10 cellular contexts compared by ENCODE assay signal in the genomic region with DNA sequence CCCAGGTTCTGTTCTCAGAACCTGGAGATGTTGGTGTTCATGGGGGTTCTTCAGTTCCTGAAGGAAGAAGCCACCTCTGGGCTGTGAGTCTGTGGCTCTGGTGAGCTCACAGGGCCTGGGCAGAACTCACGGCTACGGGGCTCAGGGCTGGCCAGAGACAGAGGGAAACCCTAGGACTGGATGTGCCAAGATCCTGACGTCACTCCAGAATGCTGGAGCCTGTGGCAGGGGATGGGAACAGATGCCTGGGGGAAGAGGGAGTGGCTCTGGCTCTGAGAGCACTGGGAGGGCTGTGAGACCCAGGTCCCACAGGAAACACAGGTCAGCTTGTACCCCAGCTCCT. TPM values are rescaled to one million over a fixed set of nuclear protein-coding genes. Genes with fewer than 3 reads are reported as not detected.
DNase-seq lines count a peak whose midpoint lies in the region; ATAC-seq, FAIRE-seq and TF ChIP-seq lines count a peak whose summit lies in the region.
"Had no signal": no experiment of that assay in that cellular context is flagged by ENCODE, and none has a peak within 500 bp of the region (broad histone marks: within the 10 kb centered on the region; RNA-seq: fewer than 3 reads in every experiment).

Gene OTOF (minus strand): TSS at position 214 of the 343 bp plus-strand sequence.

- no peak for TF ChIP-seq POLR2A in K562 (conservative IDR thresholded peaks at IDR 0.05)
- no peak for TF ChIP-seq POLR2A in GM12892 (IDR thresholded peaks at IDR 0.05; ENCODE audit: low read depth, low read length)

- no peak for ATAC-seq in K562

- H3K36me3 ChIP-seq in K562 (ENCODE audit: control insufficient read depth, insufficient read depth, low read length) = no peaks in the 10 kb centered on the region

- peak; percentile 16 for DNase-seq in Ammon's horn (ENCODE audit: low spot score)
- peak; percentile 64 for DNase-seq in HFFc6
- DNase-seq in K562 (ENCODE audit: extremely low read depth in 1 of 4, low spot score in 3 of 4) = no peak
- DNase-seq in left kidney (ENCODE audit: low read depth, low spot score) = peak; percentile 45
- no peak for DNase-seq in midbrain (lab: John Stamatoyannopoulos, UW)
- no peak for DNase-seq in stimulated activated naive CD4-positive, alpha-beta T cell (lab: John Stamatoyannopoulos, UW)
- DNase-seq in GM12892 (ENCODE audit: insufficient read length) = no peak
- DNase-seq in HEK293T (ENCODE audit: extremely low spot score) = no peak
- DNase-seq: naive B cell had no signal

- POLR2A ChIA-PET in K562 (lab: Yijun Ruan, JAX) (interaction anchor here (1.0 kb wide), 1 partner anchor 63 kb away, joined by 3 read pairs; no protein-coding TSS in a partner anchor), HEK293T (lab: Yijun Ruan, JAX) (no interaction called here)

- WGBS in K562 (ENCODE audit: insufficient coverage, low coverage, missing lambda C conversion rate) = 0% methylated on average over 2 of the region's 3 CpGs

- peaks cover 5% of the 10 kb centered on the region; the same call in 1 of the 2 replicates for H4K20me1 ChIP-seq in K562 (replicated peaks; ENCODE audit: control insufficient read depth, insufficient read depth, low read length)

- H3K79me2 ChIP-seq in K562 (ENCODE audit: control insufficient read depth, insufficient read depth, low read length) = no peaks in the 10 kb centered on the region

- H3K9ac ChIP-seq in K562 (ENCODE audit: insufficient read depth in 1 of 2, low read depth in 2 of 2, low read length in 2 of 2) = peak within 1 kb of the TSS in 1 of 2 experiments; percentile 64; a peak in 2 of 4 replicates

- peaks cover 9% of the 10 kb centered on the region; the same call in 1 of the 2 replicates for H3K4me1 Mint-ChIP-seq in HFFc6 (ENCODE audit: low read depth)

- TF ChIP-seq EP300 in K562 (IDR thresholded peaks at IDR 0.05; ENCODE audit: low read length) = no peak

- H3K27ac Mint-ChIP-seq in HFFc6 = peak within 1 kb of the TSS; percentile 36; the same call in 1 of the 2 replicates

- CTCF ChIA-PET in K562 (lab: Yijun Ruan, JAX; ENCODE audit: low intra/inter-chr PET ratio) (no interaction called here), HEK293T (lab: Yijun Ruan, JAX) (no interaction called here)

- no peaks in the 10 kb centered on the region for H3K9me1 ChIP-seq in K562 (ENCODE audit: control insufficient read depth, insufficient read depth, low read length)

- H3K9me3 Mint-ChIP-seq in HFFc6 = no peaks in the 10 kb centered on the region
- H3K9me3 Mint-ChIP-seq: naive B cell had no signal

- H3K4me3 ChIP-seq in K562 = no peak within 1 kb of the TSS

- BruUV-seq in K562 (replicated peaks; lab: Mats Ljungman, UMichigan) = no TSS peak

- H3K27me3 ChIP-seq in K562 (ENCODE audit: control insufficient read depth in 2 of 2, insufficient read depth in 2 of 2, low read length in 2 of 2) = peaks cover 0 to 7% of the 10 kb centered on the region in 2 experiments; a peak in 3 of 5 replicates

- H2AFZ ChIP-seq in K562 (ENCODE audit: low read depth, low read length) = peak within 1 kb of the TSS; percentile 45

- H3K27me3 Mint-ChIP-seq in HFFc6 (ENCODE audit: insufficient read depth) = peaks cover 3% of the 10 kb centered on the region

- FAIRE-seq in K562 (lab: Jason Lieb, UNC) (no peak), GM12892 (lab: Jason Lieb, UNC) (no peak)

- in situ Hi-C loops in K562 (cut with MboI) = no loop called here

- no peak for TF ChIP-seq RAD21 in K562 (CRISPR knock-in tag; conservative IDR thresholded peaks at IDR 0.05 in 1 of 2, IDR thresholded peaks at IDR 0.05 in 1 of 2)

- TF ChIP-seq CTCF in HFFc6 (IDR thresholded peaks at IDR 0.05) (no peak), K562 (IDR thresholded peaks at IDR 0.05 in 2 of 3, conservative IDR thresholded peaks at IDR 0.05 in 1 of 3; ENCODE audit: insufficient read depth in 2 of 3, low read depth in 1 of 3, low read length in 3 of 3) (no peak)

- H3K4me2 ChIP-seq in K562 (ENCODE audit: insufficient read depth, low read length) = no peak within 1 kb of the TSS

- intact Hi-C loops in K562 (cut with micrococcal nuclease) = no loop called here

- H3K4me3 Mint-ChIP-seq in HFFc6 = no peak within 1 kb of the TSS

- H3K36me3 Mint-ChIP-seq in HFFc6 (ENCODE audit: low read depth) = no peaks in the 10 kb centered on the region
- H3K36me3 Mint-ChIP-seq: naive B cell had no signal

- H3K4me1 ChIP-seq in K562 (replicated peaks in 1 of 2; ENCODE audit: control insufficient read depth in 2 of 2, insufficient read depth in 2 of 2, low read length in 2 of 2) = peaks cover 0 to 43% of the 10 kb centered on the region in 2 experiments; a peak in 2 of 5 replicates

- H3K9me3 ChIP-seq in K562 (replicated peaks; ENCODE audit: control insufficient read depth, insufficient read depth, low read depth, low read length) = no peaks in the 10 kb centered on the region; the same call in 1 of the 2 replicates

- H3K27ac ChIP-seq in K562 (ENCODE audit: extremely low read depth, low read depth, low read length) = no peak within 1 kb of the TSS

TF ChIP-seq in K562, 482 proteins besides CTCF, POLR2A, EP300 and RAD21 (continues in another document):
- TF ChIP-seq HEY1 (CRISPR knock-in tag; IDR thresholded peaks at IDR 0.05; ENCODE audit: borderline replicate concordance) (no peak), MXI1 (IDR thresholded peaks at IDR 0.05; ENCODE audit: low read depth, low read length) (no peak), ZNF398 (CRISPR knock-in tag; IDR thresholded peaks at IDR 0.05) (no peak), TAF7 (tag; IDR thresholded peaks at IDR 0.05) (no peak)

TF ChIP-seq in HEK293T, 16 proteins besides CTCF, POLR2A, EP300 and RAD21:
- TF ChIP-seq FOXK2 (IDR thresholded peaks at IDR 0.05) (no peak), FOXM1 (IDR thresholded peaks at IDR 0.05; ENCODE audit: borderline replicate concordance) (no peak), ARNT (IDR thresholded peaks at IDR 0.05) (no peak), CTBP1 (IDR thresholded peaks at IDR 0.05; ENCODE audit: borderline replicate concordance) (no peak), HDGF (IDR thresholded peaks at IDR 0.05; ENCODE audit: borderline replicate concordance) (no peak), L3MBTL2 (conservative IDR thresholded peaks at IDR 0.05) (no peak), BHLHE40 (IDR thresholded peaks at IDR 0.05; ENCODE audit: borderline replicate concordance) (no peak), PKNOX1 (IDR thresholded peaks at IDR 0.05) (no peak), SP1 (IDR thresholded peaks at IDR 0.05) (no peak), FOXA1 (IDR thresholded peaks at IDR 0.05) (no peak), ELF4 (IDR thresholded peaks at IDR 0.05) (no peak), SUZ12 (IDR thresholded peaks at IDR 0.05) (no peak)

RNA-seq across cellular contexts. Expression of gene OTOF, which starts in this region (rescaled TPM):
- under 1 TPM in 1 of 6 experiments, not detected in 5; 0.05 TPM for total RNA-seq in HFFc6 (2021; fragmentation: NEBNext Ultra II Directional; extraction: Animal tissue kit (Norgen Biotek cat#: 25700))
- 0.11 and 0.49 TPM in 2 replicates for total RNA-seq in K562 (2011; cell fraction: chromatin; rRNA removed; ENCODE audit: low replicate concordance)
- total RNA-seq in K562 (2011; cell fraction: nucleolus; rRNA removed) = 0.13 and 0.17 TPM in 2 replicates
- not detected in 2 replicates for total RNA-seq in K562 (2011; cell fraction: nucleoplasm; rRNA removed)
- total RNA-seq in K562 (2014; rRNA removed) = 0.05 and 0.33 TPM in 2 replicates
- not detected in 2 replicates for total RNA-seq in K562 (2014; rRNA removed; fragmentation: Illumina TruSeq; extraction: Trizol)
- total RNA-seq in K562 (2015; rRNA removed; fragmentation: Illumina TruSeq; extraction: Trizol) = not detected in 2 replicates
- total RNA-seq in K562 (2021) = 0.07 TPM in 1 of 2 replicates, not detected in the other
- polyA plus RNA-seq in K562 (2011; rRNA removed) = 0.07 and 0.11 TPM in 2 replicates
- 0.12 and 0.24 TPM in 2 replicates for polyA plus RNA-seq in K562 (2011; cell fraction: cytosol; rRNA removed)
- 0.22 and 0.31 TPM in 2 replicates for polyA plus RNA-seq in K562 (2011; cell fraction: nucleus; rRNA removed)
- 0.03 and 0.12 TPM in 2 replicates for polyA plus RNA-seq in K562 (2012)
- polyA plus RNA-seq in K562 (2014; fragmentation: Illumina TruSeq; extraction: Trizol) = not detected in 2 replicates
- not detected for polyA plus RNA-seq in K562 (2014; fragmentation: Nextera tagmentation; extraction: Ambion mirVana)
- polyA plus RNA-seq in K562 (2014; rRNA removed) = 0.03 TPM in 1 of 2 replicates, not detected in the other
- polyA minus RNA-seq in K562 (2011; rRNA and poly(A)+ RNA removed) = 0.04 TPM in 1 of 2 replicates, not detected in the other
- polyA minus RNA-seq in K562 (2011; cell fraction: cytosol; rRNA and poly(A)+ RNA removed) = not detected in 2 replicates
- polyA minus RNA-seq in K562 (2011; cell fraction: nucleus; rRNA and poly(A)+ RNA removed) = under 0.01 TPM in 1 of 2 replicates, not detected in the other
- not detected for polyA plus RNA-seq in GM12892 (2012; ENCODE audit: missing spikeins)
- polyA plus RNA-seq: aorta had no signal

Comparison
In these comparisons a context has a peak if more than half of its experiments do, and no peak if none do; other contexts are left out.
1. Peak in DNase-seq in HFFc6; RNA of the gene not detected or under 1 TPM.
2. DNase-seq: peak in Ammon's horn (single experiment) and left kidney (single experiment); none in K562 (0 of 4), midbrain (single experiment), stimulated activated naive CD4-positive, alpha-beta T cell (0 of 6), GM12892 (single experiment) and HEK293T (single experiment).